In genomic region chr6:41239467-41240159, GRCh38 we compare ENCODE assay signal across 22 cellular contexts. TPM values are rescaled to one million over a fixed set of nuclear protein-coding genes. Genes with fewer than 3 reads are reported as not detected.
DNase-seq lines count a peak whose midpoint lies in the region; ATAC-seq, FAIRE-seq and TF ChIP-seq lines count a peak whose summit lies in the region.
"Had no signal": no experiment of that assay in that cellular context is flagged by ENCODE, and none has a peak within 500 bp of the region (broad histone marks: within the 10 kb centered on the region; RNA-seq: fewer than 3 reads in every experiment).

No MANE protein-coding gene starts in this region.

- H3K79me1 ChIP-seq in H9 (ENCODE audit: insufficient read depth, low read depth, low read length, poor library complexity, severe bottlenecking) = no peaks in the 10 kb centered on the region

- no peak overlapping the region for H3K9ac ChIP-seq in H9 (ENCODE audit: extremely low read depth, insufficient read length, low read length)
- no peak overlapping the region for H3K9ac ChIP-seq in K562 (ENCODE audit: insufficient read depth in 1 of 2, low read depth in 2 of 2, low read length in 2 of 2)
- peak overlapping the region; percentile 29 for H3K9ac ChIP-seq in iPS-15b (ENCODE audit: low read depth, low read length)
- no peak overlapping the region for H3K9ac ChIP-seq in neural progenitor cell
- H3K9ac ChIP-seq: BLaER1 had no signal

- H2BK20ac ChIP-seq in H9 (ENCODE audit: low read depth, low read length, poor library complexity, severe bottlenecking) = no peak overlapping the region

- H3K9me1 ChIP-seq in K562 (ENCODE audit: control insufficient read depth, insufficient read depth, low read length) = no peaks in the 10 kb centered on the region

- H2AFZ ChIP-seq in H9 (ENCODE audit: low read length) (no peak overlapping the region), K562 (ENCODE audit: low read depth, low read length) (no peak overlapping the region), neural progenitor cell (replicated peaks) (peak overlapping the region; percentile 9)

- in situ Hi-C loops in K562 (cut with MboI) = no loop called here

- no peak for TF ChIP-seq RAD21 in K562 (CRISPR knock-in tag; conservative IDR thresholded peaks at IDR 0.05 in 1 of 2, IDR thresholded peaks at IDR 0.05 in 1 of 2)

- no CpG with 5 or more reads among the region's 22 CpGs for WGBS in H9 (ENCODE audit: extremely low coverage, insufficient read length, low lambda C conversion rate)
- under 1% methylated on average over 20 of the region's 22 CpGs for WGBS in K562 (ENCODE audit: insufficient coverage, low coverage, missing lambda C conversion rate)

- TF ChIP-seq CTCF in H9 (conservative IDR thresholded peaks at IDR 0.05) (peak; percentile 36; the same call in 1 of the 3 replicates), K562 (IDR thresholded peaks at IDR 0.05 in 2 of 3, conservative IDR thresholded peaks at IDR 0.05 in 1 of 3; ENCODE audit: insufficient read depth in 2 of 3, low read depth in 1 of 3, low read length in 3 of 3) (peak in 1 of 3 experiments; percentile 13; a peak in 1 of 6 replicates), neural progenitor cell (IDR thresholded peaks at IDR 0.05) (peak; percentile 24)

- H4K20me1 ChIP-seq in H9 (ENCODE audit: control insufficient read depth, insufficient read depth, insufficient read length) (no peaks in the 10 kb centered on the region), K562 (replicated peaks; ENCODE audit: control insufficient read depth, insufficient read depth, low read length) (no peaks in the 10 kb centered on the region), neural progenitor cell (ENCODE audit: low read depth) (no peaks in the 10 kb centered on the region)
- H4K20me1 ChIP-seq: BLaER1 had no signal

- no peak overlapping the region for H2BK12ac ChIP-seq in H9 (ENCODE audit: insufficient read length, low read depth, low read length)

- H4K8ac ChIP-seq in H9 (replicated peaks; ENCODE audit: insufficient read length, low read depth, low read length) = no peak overlapping the region

- H3K4ac ChIP-seq in H9 (ENCODE audit: low read depth, low read length) = no peak overlapping the region

- no peak for FAIRE-seq in K562 (lab: Jason Lieb, UNC)
- FAIRE-seq: colon, urothelium cell line had no signal

- H3K36me3 Mint-ChIP-seq in H9 (ENCODE audit: insufficient read depth in 1 of 3, low read depth in 3 of 3) (no peaks in the 10 kb centered on the region), neural progenitor cell (no peaks in the 10 kb centered on the region)
- no peaks in the 10 kb centered on the region for H3K36me3 Mint-ChIP-seq in activated T-helper 2 cell treated with anti-CD3 and anti-CD28 coated beads, Interferon-gamma antibody, Interleukin-2, Interleukin-4, amounts not matched to agents 10 μg/mL and 5 μg/mL and 100 μg/mL, durations not matched to agents 14 hours and 24 hours and 36 hours (ENCODE audit: low read depth)
- H3K36me3 Mint-ChIP-seq: activated CD4-positive, alpha-beta memory T cell treated with anti-CD3 and anti-CD28 coated beads for 36 hours; naive thymus-derived CD8-positive, alpha-beta T cell had no signal

- H2BK120ac ChIP-seq in H9 (ENCODE audit: low read depth, low read length, poor library complexity, severe bottlenecking) = no peak overlapping the region

- H3K27ac ChIP-seq in H9 (ENCODE audit: insufficient read length, low read depth, low read length) (no peak overlapping the region), K562 (ENCODE audit: extremely low read depth, low read depth, low read length) (no peak overlapping the region), neural progenitor cell (no peak overlapping the region), substantia nigra (ENCODE audit: low read depth, low read length, poor library complexity, severe bottlenecking) (no peak overlapping the region)
- H3K27ac ChIP-seq: BLaER1, brain microvascular endothelial cell, RWPE1 had no signal

- H2BK5ac ChIP-seq in H9 (ENCODE audit: insufficient read length, low read length) = no peak overlapping the region

- H4K91ac ChIP-seq in H9 (ENCODE audit: insufficient read length, low read depth, low read length) = no peak overlapping the region

- no peak overlapping the region for H2AK5ac ChIP-seq in H9 (ENCODE audit: insufficient read length, low read length)

- no peak overlapping the region for H3T11ph ChIP-seq in H9 (ENCODE audit: low read length)

- H3K18ac ChIP-seq in H9 (ENCODE audit: insufficient read length, low read depth, low read length) = no peak overlapping the region

- intact Hi-C loops in K562 (cut with micrococcal nuclease) = no loop called here
- intact Hi-C loops in activated T-helper 2 cell treated with anti-CD3 and anti-CD28 coated beads, Interferon-gamma antibody, Interleukin-2, Interleukin-4, amounts not matched to agents 10 μg/mL and 5 μg/mL and 100 μg/mL, durations not matched to agents 14 hours and 24 hours and 36 hours (cut with micrococcal nuclease) = no loop called here

- peak overlapping the region; percentile 64 to 81 for H3K4me3 Mint-ChIP-seq in H9
- H3K4me3 Mint-ChIP-seq in neural progenitor cell = no peak overlapping the region
- H3K4me3 Mint-ChIP-seq in activated T-helper 2 cell treated with anti-CD3 and anti-CD28 coated beads, Interferon-gamma antibody, Interleukin-2, Interleukin-4, amounts not matched to agents 10 μg/mL and 5 μg/mL and 100 μg/mL, durations not matched to agents 14 hours and 24 hours and 36 hours (ENCODE audit: low read depth) = no peak overlapping the region
- H3K4me3 Mint-ChIP-seq: activated CD4-positive, alpha-beta memory T cell treated with anti-CD3 and anti-CD28 coated beads for 36 hours; naive thymus-derived CD8-positive, alpha-beta T cell had no signal

- H3K79me2 ChIP-seq in H9 (ENCODE audit: insufficient read depth, low read length) (no peaks in the 10 kb centered on the region), K562 (ENCODE audit: control insufficient read depth, insufficient read depth, low read length) (no peaks in the 10 kb centered on the region), neural progenitor cell (ENCODE audit: low read depth) (no peaks in the 10 kb centered on the region)

- H3K4me1 ChIP-seq in H9 (ENCODE audit: insufficient read depth, low read length) (no peaks in the 10 kb centered on the region; the same call in 1 of the 2 replicates), K562 (replicated peaks in 1 of 2; ENCODE audit: control insufficient read depth in 2 of 2, insufficient read depth in 2 of 2, low read length in 2 of 2) (peaks cover 0 to 3% of the 10 kb centered on the region in 2 experiments; a peak in 1 of 5 replicates), iPS-15b (ENCODE audit: control insufficient read depth, insufficient read depth, low read length) (no peaks in the 10 kb centered on the region), neural progenitor cell (peaks cover 5% of the 10 kb centered on the region)
- H3K4me1 ChIP-seq: BLaER1, Caco-2 had no signal

- H3F3A ChIP-seq in neural progenitor cell (ENCODE audit: low read depth) = no peaks in the 10 kb centered on the region

- POLR2A ChIA-PET in K562 (lab: Yijun Ruan, JAX) = no interaction called here

- H3K9me3 ChIP-seq in H9 (ENCODE audit: control insufficient read depth, low read depth, low read length) (no peaks in the 10 kb centered on the region), K562 (replicated peaks; ENCODE audit: control insufficient read depth, insufficient read depth, low read depth, low read length) (no peaks in the 10 kb centered on the region), iPS-15b (ENCODE audit: control insufficient read depth, insufficient read depth, low read length) (no peaks in the 10 kb centered on the region), neural progenitor cell (ENCODE audit: low read depth) (no peaks in the 10 kb centered on the region)
- H3K9me3 ChIP-seq: Caco-2 had no signal

- H3K27ac Mint-ChIP-seq in H9 (no peak overlapping the region), neural progenitor cell (no peak overlapping the region)
- H3K27ac Mint-ChIP-seq in activated T-helper 2 cell treated with anti-CD3 and anti-CD28 coated beads, Interferon-gamma antibody, Interleukin-2, Interleukin-4, amounts not matched to agents 10 μg/mL and 5 μg/mL and 100 μg/mL, durations not matched to agents 14 hours and 24 hours and 36 hours = no peak overlapping the region
- H3K27ac Mint-ChIP-seq: activated CD4-positive, alpha-beta memory T cell treated with anti-CD3 and anti-CD28 coated beads for 36 hours; naive thymus-derived CD8-positive, alpha-beta T cell had no signal

- H3K4me1 Mint-ChIP-seq in H9 (peaks cover 15% of the 10 kb centered on the region in 2 experiments), neural progenitor cell (peaks cover 4% of the 10 kb centered on the region)
- H3K4me1 Mint-ChIP-seq in activated T-helper 2 cell treated with anti-CD3 and anti-CD28 coated beads, Interferon-gamma antibody, Interleukin-2, Interleukin-4, amounts not matched to agents 10 μg/mL and 5 μg/mL and 100 μg/mL, durations not matched to agents 14 hours and 24 hours and 36 hours (ENCODE audit: low read depth) = no peaks in the 10 kb centered on the region

- H3K4me2 ChIP-seq in H9 (ENCODE audit: insufficient read depth, insufficient read length, low read length) = peak overlapping the region; percentile 60
- no peak overlapping the region for H3K4me2 ChIP-seq in K562 (ENCODE audit: insufficient read depth, low read length)
- peak overlapping the region; percentile 66 for H3K4me2 ChIP-seq in neural progenitor cell
- H3K4me2 ChIP-seq: BLaER1 had no signal

- H3K14ac ChIP-seq in H9 (ENCODE audit: insufficient read depth, low read length) = peak overlapping the region; percentile 84

- DNase-seq in H9 (peak; percentile 59), K562 (ENCODE audit: extremely low read depth in 1 of 4, low spot score in 3 of 4) (no peak), neural progenitor cell (ENCODE audit: low spot score) (peak; percentile 72), substantia nigra (lab: John Stamatoyannopoulos, UW) (no peak), hepatic stellate cell (ENCODE audit: low spot score) (no peak)
- no peak for DNase-seq in activated T-helper 2 cell treated with anti-CD3 and anti-CD28 coated beads, Interferon-gamma antibody, Interleukin-2, Interleukin-4, amounts not matched to agents 10 μg/mL and 5 μg/mL and 100 μg/mL, durations not matched to agents 14 hours and 24 hours and 36 hours (ENCODE audit: low spot score)
- DNase-seq: activated CD4-positive, alpha-beta memory T cell treated with anti-CD3 and anti-CD28 coated beads for 36 hours; activated gamma-delta T cell treated with Interleukin-2 at 50 U/mL for 16 hours; brain microvascular endothelial cell; Caco-2; KBM-7; naive thymus-derived CD8-positive, alpha-beta T cell; NCI-H1436 treated with DMSO at 0.1 percent for 48 hours; NCI-H2171 treated with DMSO at 0.1 percent for 48 hours; NCI-H524 treated with DMSO at 0.1 percent for 48 hours had no signal

- no peak for TF ChIP-seq EP300 in K562 (IDR thresholded peaks at IDR 0.05; ENCODE audit: low read length)

- no peak overlapping the region for H4K5ac ChIP-seq in H9 (ENCODE audit: insufficient read length, low read depth, low read length)

- H3K4me3 ChIP-seq in K562 = no peak overlapping the region
- H3K4me3 ChIP-seq in iPS-15b (ENCODE audit: low read depth, low read length) = peak overlapping the region; percentile 57
- peak overlapping the region; percentile 33 for H3K4me3 ChIP-seq in neural progenitor cell
- H3K4me3 ChIP-seq: BLaER1 had no signal

- H2BK15ac ChIP-seq in H9 (ENCODE audit: low read depth, low read length) = no peak overlapping the region

- H3K36me3 ChIP-seq in K562 (ENCODE audit: control insufficient read depth, insufficient read depth, low read length) = no peaks in the 10 kb centered on the region
- no peaks in the 10 kb centered on the region for H3K36me3 ChIP-seq in iPS-15b (ENCODE audit: control insufficient read depth, insufficient read depth, low read length)
- no peaks in the 10 kb centered on the region for H3K36me3 ChIP-seq in neural progenitor cell
- H3K36me3 ChIP-seq: BLaER1, brain microvascular endothelial cell had no signal

- peaks cover 52% of the 10 kb centered on the region for H3K27me3 Mint-ChIP-seq in H9 (ENCODE audit: low read depth)
- peaks cover 28% of the 10 kb centered on the region for H3K27me3 Mint-ChIP-seq in neural progenitor cell (ENCODE audit: insufficient read depth, low read depth)
- H3K27me3 Mint-ChIP-seq in activated T-helper 2 cell treated with anti-CD3 and anti-CD28 coated beads, Interferon-gamma antibody, Interleukin-2, Interleukin-4, amounts not matched to agents 10 μg/mL and 5 μg/mL and 100 μg/mL, durations not matched to agents 14 hours and 24 hours and 36 hours (ENCODE audit: low read depth) = peaks cover 52% of the 10 kb centered on the region

- no peaks in the 10 kb centered on the region for H3K23me2 ChIP-seq in H9 (ENCODE audit: insufficient read length, low read depth, low read length, poor library complexity, severe bottlenecking)

- no peak overlapping the region for H3K23ac ChIP-seq in H9 (ENCODE audit: insufficient read length, low read depth, low read length)

- TF ChIP-seq POLR2A in K562 (conservative IDR thresholded peaks at IDR 0.05) = no peak
- no peak for TF ChIP-seq POLR2A in GM18505 (IDR thresholded peaks at IDR 0.05; ENCODE audit: borderline replicate concordance, extremely low read depth, insufficient read depth, insufficient read length)

- H3K56ac ChIP-seq in H9 (ENCODE audit: insufficient read length, low read depth, low read length) = no peak overlapping the region

- CTCF ChIA-PET in K562 (lab: Yijun Ruan, JAX; ENCODE audit: low intra/inter-chr PET ratio) = no interaction called here

- H3K9me3 Mint-ChIP-seq in H9 (no peaks in the 10 kb centered on the region), neural progenitor cell (no peaks in the 10 kb centered on the region)
- no peaks in the 10 kb centered on the region for H3K9me3 Mint-ChIP-seq in activated T-helper 2 cell treated with anti-CD3 and anti-CD28 coated beads, Interferon-gamma antibody, Interleukin-2, Interleukin-4, amounts not matched to agents 10 μg/mL and 5 μg/mL and 100 μg/mL, durations not matched to agents 14 hours and 24 hours and 36 hours
- H3K9me3 Mint-ChIP-seq: activated CD4-positive, alpha-beta memory T cell treated with anti-CD3 and anti-CD28 coated beads for 36 hours; naive thymus-derived CD8-positive, alpha-beta T cell had no signal

- ATAC-seq in K562 (peak; percentile 46; the same call in 1 of the 3 replicates), GM18505 (IDR thresholded peaks at IDR 0.05; ENCODE audit: unreplicated experiment) (no peak)
- ATAC-seq: naive thymus-derived CD8-positive, alpha-beta T cell had no signal

- no TSS peak for BruUV-seq in K562 (replicated peaks; lab: Mats Ljungman, UMichigan)

- no peaks in the 10 kb centered on the region; the same call in 1 of the 2 replicates for H3K27me3 ChIP-seq in H9 (ENCODE audit: insufficient read depth, low read length)
- H3K27me3 ChIP-seq in K562 (ENCODE audit: control insufficient read depth in 2 of 2, insufficient read depth in 2 of 2, low read length in 2 of 2) = peaks cover 5 to 28% of the 10 kb centered on the region in 2 experiments; a peak in 2 of 5 replicates
- H3K27me3 ChIP-seq in iPS-15b (ENCODE audit: control insufficient read depth, insufficient read depth, low read length) = peaks cover 19% of the 10 kb centered on the region
- H3K27me3 ChIP-seq in neural progenitor cell = peaks cover 32% of the 10 kb centered on the region

RNA-seq across cellular contexts. Expression of gene TREML4, which starts 11.5 kb away (rescaled TPM):
- total RNA-seq in H9 (2021) = not detected in 2 replicates
- total RNA-seq in K562 (2011; cell fraction: chromatin; rRNA removed; ENCODE audit: low replicate concordance) = not detected in 2 replicates
- total RNA-seq in K562 (2011; cell fraction: nucleolus; rRNA removed) = not detected in 2 replicates
- not detected in 2 replicates for total RNA-seq in K562 (2011; cell fraction: nucleoplasm; rRNA removed)
- not detected in 2 replicates for total RNA-seq in K562 (2014; rRNA removed)
- not detected in 2 replicates for total RNA-seq in K562 (2014; rRNA removed; fragmentation: Illumina TruSeq; extraction: Trizol)
- total RNA-seq in K562 (2015; rRNA removed; fragmentation: Illumina TruSeq; extraction: Trizol) = not detected in 2 replicates
- total RNA-seq in K562 (2021) = not detected in 2 replicates
- not detected in 2 replicates for polyA plus RNA-seq in K562 (2011; rRNA removed)
- not detected in 2 replicates for polyA plus RNA-seq in K562 (2011; cell fraction: cytosol; rRNA removed)
- polyA plus RNA-seq in K562 (2011; cell fraction: nucleus; rRNA removed) = not detected in 2 replicates
- polyA plus RNA-seq in K562 (2012) = not detected in 2 replicates
- polyA plus RNA-seq in K562 (2014; fragmentation: Illumina TruSeq; extraction: Trizol) = not detected in 2 replicates
- not detected for polyA plus RNA-seq in K562 (2014; fragmentation: Nextera tagmentation; extraction: Ambion mirVana)
- not detected in 2 replicates for polyA plus RNA-seq in K562 (2014; rRNA removed)
- not detected in 2 replicates for polyA minus RNA-seq in K562 (2011; rRNA and poly(A)+ RNA removed)
- not detected in 2 replicates for polyA minus RNA-seq in K562 (2011; cell fraction: cytosol; rRNA and poly(A)+ RNA removed)
- not detected in 2 replicates for polyA minus RNA-seq in K562 (2011; cell fraction: nucleus; rRNA and poly(A)+ RNA removed)
- total RNA-seq in neural progenitor cell (ENCODE audit: low replicate concordance) = not detected in 2 replicates
- not detected in 2 replicates for total RNA-seq in activated T-helper 2 cell treated with anti-CD3 and anti-CD28 coated beads, Interferon-gamma antibody, Interleukin-2, Interleukin-4, amounts not matched to agents 10 μg/mL and 5 μg/mL and 100 μg/mL, durations not matched to agents 14 hours and 24 hours and 36 hours
- total RNA-seq: activated CD4-positive, alpha-beta memory T cell treated with anti-CD3 and anti-CD28 coated beads for 36 hours; Caco-2; naive thymus-derived CD8-positive, alpha-beta T cell; subcutaneous adipose tissue had no signal
- polyA plus RNA-seq: naive thymus-derived CD8-positive, alpha-beta T cell had no signal

RNA-seq across cellular contexts. Expression of gene TREML2, which starts 38.7 kb away (rescaled TPM):
- total RNA-seq in H9 (2021) (0.07 TPM in 2 replicates), K562 (2014; rRNA removed) (1.8 and 2.6 TPM in 2 replicates), K562 (2014; rRNA removed; fragmentation: Illumina TruSeq; extraction: Trizol) (1.2 and 1.4 TPM in 2 replicates), K562 (2015; rRNA removed; fragmentation: Illumina TruSeq; extraction: Trizol) (0.62 and 0.64 TPM in 2 replicates), K562 (2021) (1.9 and 2.2 TPM in 2 replicates), neural progenitor cell (ENCODE audit: low replicate concordance) (not detected in 2 replicates)
- 1.7 and 1.9 TPM in 2 replicates for total RNA-seq in K562 (2011; cell fraction: chromatin; rRNA removed; ENCODE audit: low replicate concordance)
- 2.0 and 4.3 TPM in 2 replicates for total RNA-seq in K562 (2011; cell fraction: nucleolus; rRNA removed)
- 3.6 and 4.0 TPM in 2 replicates for total RNA-seq in K562 (2011; cell fraction: nucleoplasm; rRNA removed)
- polyA plus RNA-seq in K562 (2011; rRNA removed) (0.34 and 0.86 TPM in 2 replicates), K562 (2014; fragmentation: Illumina TruSeq; extraction: Trizol) (2.9 and 3.3 TPM in 2 replicates), K562 (2014; fragmentation: Nextera tagmentation; extraction: Ambion mirVana) (under 1 TPM; 0.20 to 0.27 TPM), K562 (2014; rRNA removed) (1.3 and 1.6 TPM in 2 replicates)
- polyA plus RNA-seq in K562 (2011; cell fraction: cytosol; rRNA removed) = 0.34 and 1.5 TPM in 2 replicates
- polyA plus RNA-seq in K562 (2011; cell fraction: nucleus; rRNA removed) = 0.11 and 0.46 TPM in 2 replicates
- polyA plus RNA-seq in K562 (2012) = 2.1 and 7.3 TPM in 2 replicates
- 0.39 and 1.2 TPM in 2 replicates for polyA minus RNA-seq in K562 (2011; rRNA and poly(A)+ RNA removed)
- polyA minus RNA-seq in K562 (2011; cell fraction: cytosol; rRNA and poly(A)+ RNA removed) = 0.76 TPM in 1 of 2 replicates, not detected in the other
- polyA minus RNA-seq in K562 (2011; cell fraction: nucleus; rRNA and poly(A)+ RNA removed) = 0.11 and 0.54 TPM in 2 replicates
- 3.7 and 3.9 TPM in 2 replicates for total RNA-seq in activated T-helper 2 cell treated with anti-CD3 and anti-CD28 coated beads, Interferon-gamma antibody, Interleukin-2, Interleukin-4, amounts not matched to agents 10 μg/mL and 5 μg/mL and 100 μg/mL, durations not matched to agents 14 hours and 24 hours and 36 hours
- total RNA-seq: Caco-2 had no signal

RNA-seq across cellular contexts. Expression of gene TREM1, which starts 46.9 kb away (rescaled TPM):
- total RNA-seq in H9 (2021) (not detected in 2 replicates), K562 (2014; rRNA removed) (not detected in 2 replicates), K562 (2014; rRNA removed; fragmentation: Illumina TruSeq; extraction: Trizol) (not detected in 2 replicates), K562 (2015; rRNA removed; fragmentation: Illumina TruSeq; extraction: Trizol) (not detected in 2 replicates), K562 (2021) (not detected in 2 replicates), neural progenitor cell (ENCODE audit: low replicate concordance) (not detected in 2 replicates)
- total RNA-seq in K562 (2011; cell fraction: chromatin; rRNA removed; ENCODE audit: low replicate concordance) = not detected in 2 replicates
- not detected in 2 replicates for total RNA-seq in K562 (2011; cell fraction: nucleolus; rRNA removed)
- total RNA-seq in K562 (2011; cell fraction: nucleoplasm; rRNA removed) = not detected in 2 replicates
- polyA plus RNA-seq in K562 (2011; rRNA removed) (not detected in 2 replicates), K562 (2014; fragmentation: Illumina TruSeq; extraction: Trizol) (not detected in 2 replicates), K562 (2014; fragmentation: Nextera tagmentation; extraction: Ambion mirVana) (not detected), K562 (2014; rRNA removed) (not detected in 2 replicates)
- not detected in 2 replicates for polyA plus RNA-seq in K562 (2011; cell fraction: cytosol; rRNA removed)
- polyA plus RNA-seq in K562 (2011; cell fraction: nucleus; rRNA removed) = not detected in 2 replicates
- polyA plus RNA-seq in K562 (2012) = 0.55 TPM in 1 of 2 replicates, not detected in the other
- not detected in 2 replicates for polyA minus RNA-seq in K562 (2011; rRNA and poly(A)+ RNA removed)
- polyA minus RNA-seq in K562 (2011; cell fraction: cytosol; rRNA and poly(A)+ RNA removed) = not detected in 2 replicates
- not detected in 2 replicates for polyA minus RNA-seq in K562 (2011; cell fraction: nucleus; rRNA and poly(A)+ RNA removed)
- total RNA-seq in activated T-helper 2 cell treated with anti-CD3 and anti-CD28 coated beads, Interferon-gamma antibody, Interleukin-2, Interleukin-4, amounts not matched to agents 10 μg/mL and 5 μg/mL and 100 μg/mL, durations not matched to agents 14 hours and 24 hours and 36 hours = not detected in 2 replicates
- total RNA-seq: Caco-2; naive thymus-derived CD8-positive, alpha-beta T cell had no signal

Comparison
In these comparisons a context has a peak if more than half of its experiments do, and no peak if none do; other contexts are left out.
1. DNase-seq: peak in H9 (single experiment) and neural progenitor cell (single experiment); none in K562 (0 of 4), substantia nigra (0 of 49), activated T-helper 2 cell treated with anti-CD3 and anti-CD28 coated beads, Interferon-gamma antibody, Interleukin-2, Interleukin-4, amounts not matched to agents 10 μg/mL and 5 μg/mL and 100 μg/mL, durations not matched to agents 14 hours and 24 hours and 36 hours (single experiment) and hepatic stellate cell (single experiment).
2. H3K4me3 Mint-ChIP-seq: peak in H9 (2 of 2); none in neural progenitor cell (single experiment) and activated T-helper 2 cell treated with anti-CD3 and anti-CD28 coated beads, Interferon-gamma antibody, Interleukin-2, Interleukin-4, amounts not matched to agents 10 μg/mL and 5 μg/mL and 100 μg/mL, durations not matched to agents 14 hours and 24 hours and 36 hours (single experiment).